8 cellular contexts compared by ENCODE assay signal in the genomic region with DNA sequence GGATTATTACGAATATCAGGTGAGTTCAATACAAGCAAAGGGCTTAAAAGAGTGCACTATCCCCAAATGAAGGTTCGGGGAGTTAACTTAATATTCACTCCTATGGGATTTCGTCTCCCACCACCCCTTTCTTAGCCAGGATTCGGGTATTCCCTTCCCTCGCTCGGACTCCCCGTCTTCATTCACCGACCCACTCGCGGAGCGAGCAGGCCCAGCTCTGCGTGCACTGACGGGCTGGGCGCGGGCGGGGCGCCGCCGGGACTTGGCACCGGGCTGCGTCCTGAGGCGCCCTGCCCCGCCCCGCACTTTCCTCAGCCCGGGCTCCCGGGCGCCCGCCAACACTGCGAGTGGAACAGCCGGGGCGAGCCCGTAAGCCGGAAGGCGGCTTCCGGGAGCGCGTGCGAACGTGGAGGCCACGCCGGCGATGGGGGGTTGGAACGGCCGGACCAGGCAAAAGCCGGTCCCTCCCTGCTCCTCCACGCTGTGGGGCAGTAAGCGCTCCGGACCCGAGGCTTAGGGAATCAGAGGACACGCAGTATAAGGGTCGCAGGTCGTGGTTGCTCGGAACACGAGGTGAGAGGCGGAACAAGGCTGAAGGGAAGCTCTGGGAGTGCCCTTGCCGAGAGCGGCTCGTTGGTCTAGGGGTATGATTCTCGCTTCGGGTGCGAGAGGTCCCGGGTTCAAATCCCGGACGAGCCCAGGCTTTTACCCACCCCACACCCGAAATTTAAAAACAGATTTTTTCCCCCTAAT. TPM values are rescaled to one million over a fixed set of nuclear protein-coding genes. Genes with fewer than 3 reads are reported as not detected.
DNase-seq lines count a peak whose midpoint lies in the region; ATAC-seq lines count a peak whose summit lies in the region.

No MANE protein-coding gene starts in this region.

- H3K9ac ChIP-seq in endocrine pancreas (ENCODE audit: control insufficient read depth, insufficient read depth, low read length), result peak overlapping the region; percentile 63

- CTCF ChIA-PET in activated CD8-positive, alpha-beta memory T cell treated with anti-CD3 and anti-CD28 coated beads, Interleukin-2, amount 10 ng/mL, durations not matched to agents 7 days and 5 days (lab: Charles Lee), result interaction anchor here (1.0 to 3.9 kb wide), 18 partner anchors 9 to 808 kb away, joined by 3 to 26 read pairs (median 6); partner anchors contain the start of genes DCAF6 and MPC2

- H3K4me3 Mint-ChIP-seq in activated CD8-positive, alpha-beta memory T cell treated with anti-CD3 and anti-CD28 coated beads, Interleukin-2, amount 10 ng/mL, durations not matched to agents 7 days and 5 days, result peak overlapping the region; percentile 80

- H3K36me3 Mint-ChIP-seq in activated CD8-positive, alpha-beta memory T cell treated with anti-CD3 and anti-CD28 coated beads, Interleukin-2, amount 10 ng/mL, durations not matched to agents 7 days and 5 days, result peaks cover 2% of the 10 kb centered on the region

- peak; percentile 49 for ATAC-seq in GM21367 (IDR thresholded peaks at IDR 0.05; ENCODE audit: unreplicated experiment)
- peak; percentile 73 for ATAC-seq in activated CD8-positive, alpha-beta memory T cell treated with anti-CD3 and anti-CD28 coated beads, Interleukin-2, amount 10 ng/mL, durations not matched to agents 7 days and 5 days

- H3K9me3 Mint-ChIP-seq in activated CD8-positive, alpha-beta memory T cell treated with anti-CD3 and anti-CD28 coated beads, Interleukin-2, amount 10 ng/mL, durations not matched to agents 7 days and 5 days (ENCODE audit: low read depth), result no peaks in the 10 kb centered on the region

- H3K27ac Mint-ChIP-seq in activated CD8-positive, alpha-beta memory T cell treated with anti-CD3 and anti-CD28 coated beads, Interleukin-2, amount 10 ng/mL, durations not matched to agents 7 days and 5 days, result peak overlapping the region; percentile 93

- no peaks in the 10 kb centered on the region for H3K4me1 ChIP-seq in endocrine pancreas (ENCODE audit: control insufficient read depth, insufficient read depth, low read length)

- H3K36me3 ChIP-seq in endocrine pancreas (ENCODE audit: control insufficient read depth, insufficient read depth, low read length), result no peaks in the 10 kb centered on the region

- no peaks in the 10 kb centered on the region for H3K9me3 ChIP-seq in endocrine pancreas (ENCODE audit: control insufficient read depth, low read length)

- DNase-seq in COLO829 (ENCODE audit: low spot score) (peak; percentile 72), HT1080 (ENCODE audit: low read depth) (peak; percentile 84), midbrain (lab: John Stamatoyannopoulos, UW) (peak; percentile 87)
- DNase-seq in NK-92 treated with Interleukin-12 subunit alpha and Interleukin-12 subunit beta, amount 100 ng/mL, for 24 hours (lab: John Stamatoyannopoulos, UW), result peak; percentile 84
- DNase-seq in activated CD8-positive, alpha-beta memory T cell treated with anti-CD3 and anti-CD28 coated beads, Interleukin-2, amount 10 ng/mL, durations not matched to agents 7 days and 5 days, result peak; percentile 92
- DNase-seq in stimulated activated CD8-positive, alpha-beta memory T cell treated with anti-CD3 and anti-CD28 coated beads, Interleukin-15, amount 100 ng/mL, for 48 hours (ENCODE audit: low read depth in 2 of 2), result peak; percentile 76 to 81

- peaks cover 19% of the 10 kb centered on the region for H3K4me1 Mint-ChIP-seq in activated CD8-positive, alpha-beta memory T cell treated with anti-CD3 and anti-CD28 coated beads, Interleukin-2, amount 10 ng/mL, durations not matched to agents 7 days and 5 days

- peak overlapping the region; percentile 99 for H3K4me3 ChIP-seq in endocrine pancreas (ENCODE audit: control insufficient read depth, insufficient read depth, low read length)

- no peaks in the 10 kb centered on the region for H3K27me3 ChIP-seq in endocrine pancreas (ENCODE audit: control insufficient read depth, insufficient read depth, low read length)

- H3K27me3 Mint-ChIP-seq in activated CD8-positive, alpha-beta memory T cell treated with anti-CD3 and anti-CD28 coated beads, Interleukin-2, amount 10 ng/mL, durations not matched to agents 7 days and 5 days, result peaks cover 15% of the 10 kb centered on the region

RNA-seq across cellular contexts. Expression of gene MPZL1, which starts 7.5 kb away (rescaled TPM):
- total RNA-seq in HT1080 (2014; rRNA removed; shearing (Covaris generic)), result 67.6 and 70.0 TPM in 2 replicates
- polyA plus RNA-seq in HT1080 (2015; cell fraction: cytosol; rRNA removed), result 46.2 and 55.0 TPM in 2 replicates
- 43.0 and 51.1 TPM in 2 replicates for polyA plus RNA-seq in HT1080 (2015; cell fraction: nucleus; rRNA removed)
- 10 to 100 TPM; 12.4 to 14.2 TPM for total RNA-seq in activated CD8-positive, alpha-beta memory T cell treated with anti-CD3 and anti-CD28 coated beads, Interleukin-2, amount 10 ng/mL, durations not matched to agents 7 days and 5 days

Comparison
In these comparisons a context has a peak if more than half of its experiments do, and no peak if none do; other contexts are left out.
1. Peak in every context shown above with its lines: DNase-seq, ATAC-seq and H3K4me3 ChIP-seq.